Comparison of ENCODE assay signal across 28 cellular contexts in the genomic region with DNA sequence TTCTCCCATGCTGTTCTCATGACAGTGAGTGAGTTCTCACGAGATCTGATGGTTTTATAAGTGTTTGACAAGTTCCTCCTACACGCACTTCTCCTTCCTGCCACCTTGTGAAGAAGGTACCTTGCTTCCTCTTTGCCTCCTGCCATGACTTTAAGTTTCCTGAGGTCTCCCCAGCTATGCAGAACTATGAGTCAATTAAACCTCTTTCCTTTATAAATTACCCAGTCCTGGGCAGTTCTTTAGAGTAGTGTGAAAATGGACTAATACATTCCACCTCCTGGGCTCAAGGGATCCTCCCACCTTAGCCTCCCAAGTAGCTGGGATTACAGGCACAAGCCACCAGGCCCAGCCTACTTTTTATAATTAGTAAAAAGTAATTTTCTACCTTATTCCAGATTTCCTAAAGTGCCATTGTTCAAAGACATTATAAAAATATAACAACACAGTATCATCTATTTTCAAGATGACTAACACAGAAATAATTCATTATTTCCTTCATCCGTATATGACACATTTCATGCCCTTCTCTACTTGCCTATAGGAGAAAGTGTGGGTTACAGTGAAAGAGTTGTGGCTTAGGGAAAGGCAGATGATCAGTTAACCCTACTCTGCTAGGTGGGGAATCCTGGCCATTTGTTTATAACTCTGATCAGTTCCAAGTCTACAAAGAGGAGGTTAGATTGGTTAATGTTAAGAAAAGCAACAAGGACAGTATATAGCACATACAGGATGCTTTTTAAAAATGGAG.
DNase-seq lines count a peak whose midpoint lies in the region; ATAC-seq, FAIRE-seq and TF ChIP-seq lines count a peak whose summit lies in the region.
"Had no signal": no experiment of that assay in that cellular context is flagged by ENCODE, and none has a peak within 500 bp of the region (broad histone marks: within the 10 kb centered on the region; RNA-seq: fewer than 3 reads in every experiment).

No MANE protein-coding gene starts in this region.

- POLR2A ChIA-PET in activated CD4-positive, alpha-beta T cell treated with anti-CD3 and anti-CD28 coated beads, Interleukin-2, amount 10 ng/mL, durations not matched to agents 7 days and 5 days (lab: Charles Lee) = no interaction called here
- POLR2A ChIA-PET in endothelial cell of umbilical vein (lab: Charles Lee) = no interaction called here

- no peak for TF ChIP-seq CTCF in endothelial cell of umbilical vein (IDR thresholded peaks at IDR 0.05; ENCODE audit: extremely low read depth in 1 of 2, insufficient read depth in 1 of 2, low read depth in 1 of 2, low read length in 2 of 2)

- no peak for FAIRE-seq in endothelial cell of umbilical vein (lab: Jason Lieb, UNC)
- FAIRE-seq: GM12878 had no signal

- CTCF ChIA-PET in activated CD4-positive, alpha-beta T cell treated with anti-CD3 and anti-CD28 coated beads, Interleukin-2, amount 10 ng/mL, durations not matched to agents 7 days and 5 days (lab: Charles Lee) = no interaction called here
- CTCF ChIA-PET in endothelial cell of umbilical vein (lab: Charles Lee) = interaction anchor here (1.0 kb wide), 1 partner anchor 25 kb away, joined by 3 read pairs; no protein-coding TSS in a partner anchor

- ATAC-seq in HG03045 (IDR thresholded peaks at IDR 0.05; ENCODE audit: unreplicated experiment) (no peak), HG02763 (IDR thresholded peaks at IDR 0.05; ENCODE audit: unreplicated experiment) (no peak)
- ATAC-seq: CD8-positive, alpha-beta T cell; GM12878; lower lobe of right lung; naive thymus-derived CD4-positive, alpha-beta T cell; Panc1; psoas muscle; sciatic nerve had no signal

- no peaks in the 10 kb centered on the region for H3K9me1 ChIP-seq in endothelial cell of umbilical vein (replicated peaks; ENCODE audit: control insufficient read depth, extremely low read depth, insufficient read depth, low read length)

- no peaks in the 10 kb centered on the region for H3K27me3 Mint-ChIP-seq in activated CD4-positive, alpha-beta T cell treated with anti-CD3 and anti-CD28 coated beads, Interleukin-2, amount 10 ng/mL, durations not matched to agents 7 days and 5 days
- H3K27me3 Mint-ChIP-seq: B cell; brain; naive thymus-derived CD4-positive, alpha-beta T cell had no signal

- H3K4me3 Mint-ChIP-seq in activated CD4-positive, alpha-beta T cell treated with anti-CD3 and anti-CD28 coated beads, Interleukin-2, amount 10 ng/mL, durations not matched to agents 7 days and 5 days = no peak overlapping the region
- H3K4me3 Mint-ChIP-seq: B cell; brain; CD8-positive, alpha-beta T cell; naive thymus-derived CD4-positive, alpha-beta T cell had no signal

- no peaks in the 10 kb centered on the region for H3K27me3 ChIP-seq in endothelial cell of umbilical vein (ENCODE audit: control insufficient read depth in 2 of 2, insufficient read depth in 2 of 2, low read length in 2 of 2)
- H3K27me3 ChIP-seq: dorsolateral prefrontal cortex, MG63, transverse colon had no signal

- peaks cover 43% of the 10 kb centered on the region for H3K36me3 Mint-ChIP-seq in activated CD4-positive, alpha-beta T cell treated with anti-CD3 and anti-CD28 coated beads, Interleukin-2, amount 10 ng/mL, durations not matched to agents 7 days and 5 days (ENCODE audit: low read depth)

- H3K79me2 ChIP-seq in endothelial cell of umbilical vein (ENCODE audit: control insufficient read depth, insufficient read depth, low read length) = no peaks in the 10 kb centered on the region

- dilution Hi-C loops in endothelial cell of umbilical vein (cut with MboI; ENCODE audit: extremely low pct_ligation_motif_present, low sequenced_read_pairs) = no loop called here

- peaks cover 4% of the 10 kb centered on the region for H3K9me3 Mint-ChIP-seq in activated CD4-positive, alpha-beta T cell treated with anti-CD3 and anti-CD28 coated beads, Interleukin-2, amount 10 ng/mL, durations not matched to agents 7 days and 5 days
- H3K9me3 Mint-ChIP-seq: CD8-positive, alpha-beta T cell had no signal

- no peak for DNase-seq in activated CD4-positive, alpha-beta T cell treated with anti-CD3 and anti-CD28 coated beads, Interleukin-2, amount 10 ng/mL, durations not matched to agents 7 days and 5 days
- no peak for DNase-seq in activated CD4-positive, alpha-beta T cell treated with anti-CD3 and anti-CD28 coated beads, Interleukin-2, amount 50 U/mL, for 48 hours
- DNase-seq in CD1c-positive myeloid dendritic cell (ENCODE audit: extremely low spot score) (peak; percentile 6), MV-4-11 (lab: John Stamatoyannopoulos, UW) (peak; percentile 16), endothelial cell of umbilical vein (ENCODE audit: low read depth, low spot score) (no peak), AG20443 (ENCODE audit: low spot score) (no peak)
- DNase-seq: activated effector memory CD4-positive, alpha-beta T cell treated with Interleukin-2 at 50 U/mL for 16 hours; CD8-positive, alpha-beta T cell; dorsolateral prefrontal cortex; hypothalamus; lower lobe of right lung; MG63; naive thymus-derived CD4-positive, alpha-beta T cell; NCI-H1417 treated with DMSO at 0.1 percent for 48 hours; NCI-H2029 treated with DMSO at 0.1 percent for 48 hours; occipital lobe; psoas muscle; Right ventricle myocardium superior; stimulated activated CD4-positive, alpha-beta T cell treated with anti-CD3 and anti-CD28 coated beads, Interleukin-4, amount 100 ng/mL, for 1 hour; T-helper 2 cell; transverse colon had no signal

- no peak overlapping the region for H2AFZ ChIP-seq in endothelial cell of umbilical vein (ENCODE audit: low read depth, low read length)

- H3K9ac ChIP-seq in endothelial cell of umbilical vein (replicated peaks; ENCODE audit: extremely low read depth, insufficient read depth, low read length) = no peak overlapping the region

- H3K4me3 ChIP-seq in endothelial cell of umbilical vein (replicated peaks in 1 of 3; ENCODE audit: insufficient read depth in 1 of 3, low read depth in 1 of 3, low read length in 3 of 3) = no peak overlapping the region
- H3K4me3 ChIP-seq: dorsolateral prefrontal cortex, GM12878, lower lobe of right lung, MG63, psoas muscle, transverse colon had no signal

- no peak overlapping the region for H3K4me2 ChIP-seq in endothelial cell of umbilical vein (ENCODE audit: insufficient read depth, low read length)

- no peak for TF ChIP-seq POLR2A in endothelial cell of umbilical vein (IDR thresholded peaks at IDR 0.05; ENCODE audit: low read depth, low read length)

- no peaks in the 10 kb centered on the region for H3K36me3 ChIP-seq in endothelial cell of umbilical vein (ENCODE audit: control insufficient read depth in 2 of 2, extremely low read depth in 1 of 2, insufficient read depth in 2 of 2, low read length in 2 of 2)
- H3K36me3 ChIP-seq: MG63 had no signal

- H3K4me1 ChIP-seq in endothelial cell of umbilical vein (ENCODE audit: control insufficient read depth, extremely low read depth, insufficient read depth, low read length) = peaks cover 12% of the 10 kb centered on the region
- H3K4me1 ChIP-seq: psoas muscle had no signal

- no peak overlapping the region for H3K27ac ChIP-seq in endothelial cell of umbilical vein (ENCODE audit: insufficient read depth, low read depth, low read length)
- H3K27ac ChIP-seq: dorsolateral prefrontal cortex, lower lobe of right lung, psoas muscle, transverse colon had no signal

- peaks cover 2% of the 10 kb centered on the region for H3K4me1 Mint-ChIP-seq in activated CD4-positive, alpha-beta T cell treated with anti-CD3 and anti-CD28 coated beads, Interleukin-2, amount 10 ng/mL, durations not matched to agents 7 days and 5 days
- H3K4me1 Mint-ChIP-seq: B cell had no signal

- intact Hi-C loops in endothelial cell of umbilical vein (cut with micrococcal nuclease) = no loop called here

- H3K27ac Mint-ChIP-seq in activated CD4-positive, alpha-beta T cell treated with anti-CD3 and anti-CD28 coated beads, Interleukin-2, amount 10 ng/mL, durations not matched to agents 7 days and 5 days = peak overlapping the region; percentile 41
- H3K27ac Mint-ChIP-seq: B cell; brain; CD8-positive, alpha-beta T cell had no signal

- no TSS peak for BruUV-seq in endothelial cell of umbilical vein (replicated peaks; lab: Mats Ljungman, UMichigan)

- no peaks in the 10 kb centered on the region for H3K9me3 ChIP-seq in endothelial cell of umbilical vein (replicated peaks; ENCODE audit: control insufficient read depth, insufficient read depth, low read length)
- H3K9me3 ChIP-seq: lower lobe of right lung, MG63, psoas muscle, transverse colon had no signal

- no peaks in the 10 kb centered on the region for H4K20me1 ChIP-seq in endothelial cell of umbilical vein (replicated peaks; ENCODE audit: control insufficient read depth, extremely low read depth, insufficient read depth, low read length)

TF ChIP-seq in endothelial cell of umbilical vein, 7 proteins besides CTCF, POLR2A, EP300 and RAD21:
- no peak for TF ChIP-seq JUN (IDR thresholded peaks at IDR 0.05; ENCODE audit: borderline replicate concordance, insufficient read depth, insufficient read length, low read depth)
- TF ChIP-seq EZH2 (IDR thresholded peaks at IDR 0.05; ENCODE audit: borderline replicate concordance, low read depth, low read length, severe bottlenecking) = no peak
- no peak for TF ChIP-seq POLR2AphosphoS5 (IDR thresholded peaks at IDR 0.05; ENCODE audit: insufficient read depth, low read depth, low read length)
- TF ChIP-seq, protein P1, sequence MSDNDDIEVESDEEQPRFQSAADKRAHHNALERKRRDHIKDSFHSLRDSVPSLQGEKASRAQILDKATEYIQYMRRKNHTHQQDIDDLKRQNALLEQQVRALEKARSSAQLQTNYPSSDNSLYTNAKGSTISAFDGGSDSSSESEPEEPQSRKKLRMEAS (IDR thresholded peaks at IDR 0.05; ENCODE audit: insufficient read depth, insufficient read length) = no peak
- no peak for TF ChIP-seq MYC (IDR thresholded peaks at IDR 0.05; ENCODE audit: low read depth, low read length)
- TF ChIP-seq FOS (IDR thresholded peaks at IDR 0.05; ENCODE audit: borderline replicate concordance, insufficient read depth, low read length) = peak; percentile 40
- no peak for TF ChIP-seq GATA2 (IDR thresholded peaks at IDR 0.05; ENCODE audit: insufficient read depth, insufficient read length, low read depth, low read length)

Comparison
In these comparisons a context has a peak if more than half of its experiments do, and no peak if none do; other contexts are left out.
1. DNase-seq: peak in CD1c-positive myeloid dendritic cell (single experiment) and MV-4-11 (single experiment); none in activated CD4-positive, alpha-beta T cell treated with anti-CD3 and anti-CD28 coated beads, Interleukin-2, amount 10 ng/mL, durations not matched to agents 7 days and 5 days (single experiment), activated CD4-positive, alpha-beta T cell treated with anti-CD3 and anti-CD28 coated beads, Interleukin-2, amount 50 U/mL, for 48 hours (0 of 2), endothelial cell of umbilical vein (single experiment) and AG20443 (single experiment).